ENCODE assay signal across 8 cellular contexts in the genomic region with DNA sequence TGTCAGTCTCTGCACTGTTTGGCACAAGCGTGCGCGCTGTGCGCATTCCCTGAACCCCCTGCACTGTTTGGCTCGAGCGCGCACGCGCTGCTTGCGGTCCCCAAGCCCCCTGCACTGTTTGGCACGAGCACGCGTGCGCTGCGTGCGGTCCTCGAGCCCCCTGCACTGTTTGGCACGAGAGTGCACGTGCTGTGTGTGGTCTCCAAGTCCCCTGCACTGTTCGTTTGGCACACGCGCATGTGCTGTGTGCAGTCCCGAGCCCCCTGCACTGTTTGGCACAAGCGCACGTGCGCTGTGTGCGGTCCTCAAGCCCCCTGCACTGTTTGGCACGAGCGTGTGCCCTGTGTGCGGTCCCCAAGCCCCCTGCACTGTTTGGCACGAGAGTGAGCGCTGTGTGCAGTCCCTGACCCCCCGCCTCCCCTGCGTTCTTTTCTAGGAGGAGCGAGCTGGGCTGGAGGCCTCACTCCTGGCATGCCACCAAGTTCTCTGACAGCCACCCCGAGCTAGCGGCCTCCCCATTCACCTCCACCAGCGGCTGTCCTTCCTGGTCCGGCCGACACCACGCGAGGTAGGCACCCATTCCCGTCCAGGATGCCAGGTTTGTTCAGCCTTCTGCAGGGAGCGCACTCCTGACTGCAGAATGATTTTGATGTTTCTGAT.
"Had no signal": no experiment of that assay in that cellular context is flagged by ENCODE, and none has a peak within 500 bp of the region (broad histone marks: within the 10 kb centered on the region; RNA-seq: fewer than 3 reads in every experiment).

No MANE protein-coding gene starts in this region.

- H3K27ac ChIP-seq: HL-60 had no signal

- H3K4me2 ChIP-seq: GM23338 had no signal

- H2AFZ ChIP-seq: GM23338 had no signal

- DNase-seq: H7, HFFc6 had no signal

- H3K4me1 ChIP-seq: HAP-1 had no signal

- H3K4me3 Mint-ChIP-seq: GM23338, HFFc6 had no signal

- H3K9me3 ChIP-seq: HAP-1 had no signal

- FAIRE-seq: H1, HepG2, K562 had no signal

- H3K4me3 ChIP-seq: GM23338, HAP-1, K562 had no signal

- H3K27ac Mint-ChIP-seq: GM23338, HFFc6 had no signal

- H3K9me3 Mint-ChIP-seq: GM23338, HFFc6 had no signal

- H3K36me3 ChIP-seq: HAP-1 had no signal
